9 cellular contexts compared by ENCODE assay signal in the genomic region with DNA sequence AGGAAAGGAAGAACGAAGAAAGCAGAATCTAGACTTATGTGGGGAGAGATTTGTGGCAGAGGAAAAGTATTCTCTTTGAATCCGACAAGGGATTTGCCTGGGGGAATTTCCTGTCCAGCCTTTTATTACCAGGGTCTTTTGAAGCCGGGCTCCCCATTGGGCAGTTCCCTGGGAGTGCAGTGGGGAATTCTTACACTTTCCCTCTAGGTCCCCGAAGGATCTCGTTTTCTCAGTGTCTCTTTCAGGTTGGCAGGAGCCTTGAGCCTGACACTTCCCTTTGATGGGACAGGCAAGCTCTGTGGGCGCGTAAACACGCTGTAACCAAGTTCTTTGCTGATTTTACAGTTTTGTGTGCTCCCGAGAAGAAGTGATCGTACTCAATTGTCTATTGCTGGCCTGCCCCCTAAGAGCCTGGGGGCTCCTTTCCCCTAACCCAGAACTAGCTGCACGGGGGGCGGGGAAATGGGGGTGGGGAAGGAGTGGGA. TPM values are rescaled to one million over a fixed set of nuclear protein-coding genes. Genes with fewer than 3 reads are reported as not detected.
A peak's percentile ranks its signal among the peaks of the same experiment; 100 is the strongest.
DNase-seq lines count a peak whose midpoint lies in the region; ATAC-seq, FAIRE-seq and TF ChIP-seq lines count a peak whose summit lies in the region.
"Had no signal": no experiment of that assay in that cellular context is flagged by ENCODE, and none has a peak within 500 bp of the region (broad histone marks: within the 10 kb centered on the region; RNA-seq: fewer than 3 reads in every experiment).

No MANE protein-coding gene starts in this region.

- H3K9me3 ChIP-seq in right atrium auricular region (no peaks in the 10 kb centered on the region), mesenchymal stem cell (ENCODE audit: control insufficient read depth, low read length) (no peaks in the 10 kb centered on the region), uterus (no peaks in the 10 kb centered on the region)

- no peak for TF ChIP-seq CTCF in right atrium auricular region (IDR thresholded peaks at IDR 0.05)
- no peak for TF ChIP-seq CTCF in brain microvascular endothelial cell (IDR thresholded peaks at IDR 0.05; ENCODE audit: low read depth, low read length, missing control alignments)
- TF ChIP-seq CTCF in uterus (IDR thresholded peaks at IDR 0.05) = no peak

- 1% methylated on average over 12 of the region's 12 CpGs for WGBS in mesenchymal stem cell

- H3K4ac ChIP-seq in mesenchymal stem cell (ENCODE audit: low read depth in 1 of 2, low read length in 2 of 2) = no peak overlapping the region

- H3K79me1 ChIP-seq in mesenchymal stem cell (replicated peaks; ENCODE audit: low read length, poor library complexity, severe bottlenecking) = no peaks in the 10 kb centered on the region

- H4K91ac ChIP-seq in mesenchymal stem cell (ENCODE audit: low read length) = no peak overlapping the region

- intact Hi-C loops in cardiac septum (cut with DNase I) (loop anchor here (5.0 kb wide), 4 partner anchors 39 to 1114 kb away; no protein-coding TSS in a partner anchor), uterus (cut with DNase I; ENCODE audit: low total_unique reads) (no loop called here)

- H2BK12ac ChIP-seq in mesenchymal stem cell (ENCODE audit: low read length in 2 of 2) = no peak overlapping the region

- no peak for ATAC-seq in GM21528 (IDR thresholded peaks at IDR 0.05; ENCODE audit: low FRiP score, unreplicated experiment)
- ATAC-seq in HG03280 (IDR thresholded peaks at IDR 0.05; ENCODE audit: unreplicated experiment) = no peak

- no peak for FAIRE-seq in GM19239 (lab: Jason Lieb, UNC)

- no peak for DNase-seq in right atrium auricular region (ENCODE audit: low spot score)
- no peak for DNase-seq in cardiac septum (ENCODE audit: low spot score)
- DNase-seq in brain microvascular endothelial cell = no peak
- peak; percentile 43 for DNase-seq in mesenchymal stem cell
- DNase-seq in uterus = peak in 1 of 2 donors; percentile 14
- no peak for DNase-seq in GM19239 (ENCODE audit: insufficient read length, low spot score)
- DNase-seq: GDM1 had no signal

- H3K4me2 ChIP-seq in mesenchymal stem cell (ENCODE audit: low read length, poor library complexity, severe bottlenecking) = peak overlapping the region; percentile 78

- no peak overlapping the region for H4K8ac ChIP-seq in mesenchymal stem cell (ENCODE audit: low read length)

- H2AFZ ChIP-seq in mesenchymal stem cell (ENCODE audit: low read depth, low read length) = no peak overlapping the region

- H2AK5ac ChIP-seq in mesenchymal stem cell (ENCODE audit: low read length, severe bottlenecking) = no peak overlapping the region

- H3K4me1 ChIP-seq in right atrium auricular region (peaks cover 0 to 44% of the 10 kb centered on the region in 2 donors), mesenchymal stem cell (ENCODE audit: control insufficient read depth, insufficient read depth, low read depth, low read length) (peaks cover 4% of the 10 kb centered on the region), uterus (no peaks in the 10 kb centered on the region)

- peaks cover 7 to 14% of the 10 kb centered on the region in 2 donors for H3K27me3 ChIP-seq in right atrium auricular region
- no peaks in the 10 kb centered on the region for H3K27me3 ChIP-seq in brain microvascular endothelial cell (replicated peaks)
- H3K27me3 ChIP-seq in mesenchymal stem cell (ENCODE audit: control insufficient read depth in 1 of 2, insufficient read depth in 1 of 2, low read length in 2 of 2) = no peaks in the 10 kb centered on the region
- peaks cover 0 to 6% of the 10 kb centered on the region in 2 donors for H3K27me3 ChIP-seq in uterus

- H2BK15ac ChIP-seq in mesenchymal stem cell (ENCODE audit: low read depth, poor library complexity, severe bottlenecking) = no peak overlapping the region

- H3K4me3 ChIP-seq in right atrium auricular region = peak overlapping the region; percentile 48 to 56
- peak overlapping the region; percentile 96 for H3K4me3 ChIP-seq in brain microvascular endothelial cell (ENCODE audit: low read depth, low read length)
- peak overlapping the region; percentile 94 for H3K4me3 ChIP-seq in mesenchymal stem cell (ENCODE audit: insufficient read depth in 1 of 2, low read depth in 1 of 2, low read length in 2 of 2)
- peak overlapping the region; percentile 25 to 35 for H3K4me3 ChIP-seq in uterus

- no peaks in the 10 kb centered on the region for H3K36me3 ChIP-seq in right atrium auricular region
- H3K36me3 ChIP-seq in brain microvascular endothelial cell (replicated peaks) = peaks cover 9% of the 10 kb centered on the region
- peaks cover 2 to 5% of the 10 kb centered on the region in 2 experiments for H3K36me3 ChIP-seq in mesenchymal stem cell (ENCODE audit: control insufficient read depth in 1 of 2, insufficient read depth in 2 of 2, low read depth in 1 of 2, low read length in 2 of 2)
- no peaks in the 10 kb centered on the region for H3K36me3 ChIP-seq in uterus

- H3K14ac ChIP-seq in mesenchymal stem cell (ENCODE audit: low read length in 2 of 2) = no peak overlapping the region

- H3K18ac ChIP-seq in mesenchymal stem cell (ENCODE audit: low read depth in 1 of 2, low read length in 2 of 2) = peak overlapping the region in 1 of 2 experiments; percentile 84

- no peak for TF ChIP-seq POLR2A in uterus (IDR thresholded peaks at IDR 0.05)

- H2BK120ac ChIP-seq in mesenchymal stem cell (ENCODE audit: low read depth, low read length) = no peak overlapping the region

- in situ Hi-C loops in brain microvascular endothelial cell (cut with HindIII; ENCODE audit: low pct_ligation_motif_present, low sequenced_read_pairs) = no loop called here

- no peak overlapping the region for H2BK5ac ChIP-seq in mesenchymal stem cell (ENCODE audit: low read depth, low read length, poor library complexity, severe bottlenecking)

- no peak overlapping the region for H3K23ac ChIP-seq in mesenchymal stem cell (ENCODE audit: low read length in 2 of 2)

- H3K27ac ChIP-seq in right atrium auricular region (peak overlapping the region; percentile 46 to 74), brain microvascular endothelial cell (no peak overlapping the region), mesenchymal stem cell (ENCODE audit: low read length, poor library complexity, severe bottlenecking) (peak overlapping the region; percentile 68), uterus (peak overlapping the region in 1 of 2 donors; percentile 75)

- H3K9ac ChIP-seq in mesenchymal stem cell (ENCODE audit: low read length) = peak overlapping the region; percentile 95

RNA-seq across cellular contexts. Expression of gene VCAN, which starts 0.6 kb away (rescaled TPM):
- total RNA-seq in right atrium auricular region = 100 to 1,000 TPM in 1 of 2 donors, 10 to 100 TPM in 1; 72.0 to 139 TPM
- total RNA-seq in cardiac septum = 61.0 TPM
- polyA plus RNA-seq in mesenchymal stem cell (2013, experiment 1 of 2) = 102 TPM
- polyA plus RNA-seq in mesenchymal stem cell (2013, experiment 2 of 2) = 96.6 TPM
- 100 to 1,000 TPM in 1 of 4 donors, 10 to 100 TPM in 3; 53.0 to 833 (median 65.1) TPM for total RNA-seq in uterus

Comparison
In these comparisons a context has a peak if more than half of its experiments do, and no peak if none do; other contexts are left out.
1. H3K4me3 ChIP-seq: peak in every context shown above with its lines; median percentile 96 in brain microvascular endothelial cell; 94 in mesenchymal stem cell; 52 in right atrium auricular region; 30 in uterus.